8 cellular contexts compared by ENCODE assay signal in the genomic region with DNA sequence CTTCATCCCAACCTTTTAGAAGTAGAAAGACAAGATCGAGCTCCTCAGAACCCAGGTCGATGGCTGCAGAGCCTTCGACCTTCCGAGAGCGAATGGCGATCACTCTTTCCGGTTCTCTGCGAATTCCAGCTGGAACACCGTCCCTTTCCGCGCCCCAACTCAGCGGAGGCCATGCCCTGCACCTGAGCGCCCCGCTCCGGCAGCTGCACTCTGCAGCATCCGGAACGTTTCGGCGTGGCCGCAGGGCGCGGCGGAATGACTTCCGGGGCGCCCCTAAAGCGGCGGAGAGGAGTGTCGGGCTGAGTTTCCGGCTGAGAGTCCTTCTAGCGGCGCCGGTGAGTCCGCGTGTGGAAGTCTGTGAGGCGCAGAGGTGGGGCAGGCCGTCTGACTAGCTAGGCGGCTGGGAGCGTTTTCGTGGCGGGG. TPM values are rescaled to one million over a fixed set of nuclear protein-coding genes. Genes with fewer than 3 reads are reported as not detected.
DNase-seq lines count a peak whose midpoint lies in the region; ATAC-seq, FAIRE-seq and TF ChIP-seq lines count a peak whose summit lies in the region.
"Not testable (repeated sequence)": the region's sequence is repeated elsewhere in the genome, so short reads cannot be mapped to it uniquely, and the experiment has no call there.

A gene (plus strand): TSS at position 284 of the 423 bp plus-strand sequence. CDS start 4,942 bp downstream, outside the sequence.

- H3K9me3 ChIP-seq in Caco-2: not testable (repeated sequence)

- not testable (repeated sequence) for H3K36me3 Mint-ChIP-seq in Caco-2 (ENCODE audit: insufficient read depth, unreplicated experiment); activated naive CD8-positive, alpha-beta T cell treated with anti-CD3 and anti-CD28 coated beads, Interleukin-2, amount 50 U/mL, for 24 hours (ENCODE audit: low read depth); nephron (ENCODE audit: low read depth)

- not testable (repeated sequence) for H3K27me3 Mint-ChIP-seq in Caco-2 (ENCODE audit: insufficient read depth, unreplicated experiment); activated naive CD8-positive, alpha-beta T cell treated with anti-CD3 and anti-CD28 coated beads, Interleukin-2, amount 50 U/mL, for 24 hours; nephron (ENCODE audit: low read depth)

- DNase-seq in Caco-2: peak; percentile 84 to 88
- DNase-seq in T-helper 2 cell: peak; percentile 39 to 83 (median 62)
- DNase-seq in activated naive CD8-positive, alpha-beta T cell treated with anti-CD3 and anti-CD28 coated beads, Interleukin-2, amount 50 U/mL, for 24 hours: peak; percentile 68
- not testable (repeated sequence) for DNase-seq in frontal cortex (ENCODE audit: low spot score in 2 of 2)
- peak; percentile 37 to 48 for DNase-seq in stimulated activated CD8-positive, alpha-beta memory T cell treated with anti-CD3 and anti-CD28 coated beads, Interleukin-15, amount 100 ng/mL, for 4 hours (ENCODE audit: low read depth in 2 of 2)

- CTCF ChIA-PET in Caco-2 (lab: Charles Lee): not testable (repeated sequence)

- not testable (repeated sequence) for FAIRE-seq in frontal cortex (lab: Jason Lieb, UNC)

- peak within 1 kb of the TSS; percentile 35 for H3K4me3 ChIP-seq in Caco-2 (ENCODE audit: low read depth, low read length)

- not testable (repeated sequence) for H3K4me1 ChIP-seq in Caco-2

- POLR2A ChIA-PET in Caco-2 (lab: Charles Lee): not testable (repeated sequence)

- H3K4me3 Mint-ChIP-seq in Caco-2 (ENCODE audit: unreplicated experiment) (peak within 1 kb of the TSS; percentile 78), nephron (peak within 1 kb of the TSS; percentile 99)
- H3K4me3 Mint-ChIP-seq in activated naive CD8-positive, alpha-beta T cell treated with anti-CD3 and anti-CD28 coated beads, Interleukin-2, amount 50 U/mL, for 24 hours: peak within 1 kb of the TSS; percentile 90

- not testable (repeated sequence) for H3K9me3 Mint-ChIP-seq in Caco-2 (ENCODE audit: unreplicated experiment); activated naive CD8-positive, alpha-beta T cell treated with anti-CD3 and anti-CD28 coated beads, Interleukin-2, amount 50 U/mL, for 24 hours; nephron

- ATAC-seq in GM21390 (IDR thresholded peaks at IDR 0.05; ENCODE audit: unreplicated experiment) (peak; percentile 99), HG03457 (IDR thresholded peaks at IDR 0.05; ENCODE audit: unreplicated experiment) (peak; percentile 95)
- ATAC-seq in activated naive CD8-positive, alpha-beta T cell treated with anti-CD3 and anti-CD28 coated beads, Interleukin-2, amount 50 U/mL, for 24 hours: peak; percentile 100

- not testable (repeated sequence) for H3K27me3 ChIP-seq in Caco-2 (replicated peaks; ENCODE audit: control insufficient read depth, insufficient read depth, low read length)

- intact Hi-C loops in Caco-2 (cut with micrococcal nuclease; ENCODE audit: unreplicated experiment): not testable (repeated sequence)

- BruUV-seq in Caco-2 (replicated peaks; lab: Mats Ljungman, UMichigan): not testable (repeated sequence)

- not testable (repeated sequence) for H3K4me1 Mint-ChIP-seq in Caco-2 (ENCODE audit: low read depth, unreplicated experiment); activated naive CD8-positive, alpha-beta T cell treated with anti-CD3 and anti-CD28 coated beads, Interleukin-2, amount 50 U/mL, for 24 hours; nephron

- TF ChIP-seq CTCF in Caco-2 (IDR thresholded peaks at IDR 0.05; ENCODE audit: insufficient read depth in 1 of 2, low read depth in 1 of 2, low read length in 1 of 2, severe bottlenecking in 1 of 2, unreplicated experiment in 1 of 2): peak in 1 of 2 experiments; percentile 31
- TF ChIP-seq CTCF in nephron (IDR thresholded peaks at IDR 0.05; ENCODE audit: unreplicated experiment in 3 of 3): peak in 2 of 3 experiments; percentile 26 to 27

- not testable (repeated sequence) for H3K36me3 ChIP-seq in Caco-2 (ENCODE audit: control insufficient read depth, insufficient read depth, low read length)

- peak within 1 kb of the TSS; percentile 84 for H3K27ac Mint-ChIP-seq in Caco-2 (ENCODE audit: unreplicated experiment)
- H3K27ac Mint-ChIP-seq in activated naive CD8-positive, alpha-beta T cell treated with anti-CD3 and anti-CD28 coated beads, Interleukin-2, amount 50 U/mL, for 24 hours: peak within 1 kb of the TSS; percentile 80
- peak within 1 kb of the TSS; percentile 89 to 94 (median 92) for H3K27ac Mint-ChIP-seq in nephron

RNA-seq across cellular contexts. Expression of the gene that starts here (rescaled TPM):
- 44.8 and 52.9 TPM in 2 replicates for total RNA-seq in Caco-2 (2022)
- total RNA-seq in frontal cortex: 110 TPM
